In genomic region chr17:13609953-13610352, GRCh38 we compare ENCODE assay signal across 2 cellular contexts.
TF ChIP-seq lines count a peak whose summit lies in the region.

No MANE protein-coding gene starts in this region.

TF ChIP-seq in SK-N-SH treated with all-trans-retinoic acid at 6 μM for 48 hours, 23 proteins besides CTCF, POLR2A, EP300 and RAD21:
- TF ChIP-seq CSRNP3 (CRISPR knock-in tag; IDR thresholded peaks at IDR 0.05), result no peak
- no peak for TF ChIP-seq RARB (CRISPR knock-in tag; IDR thresholded peaks at IDR 0.05)
- no peak for TF ChIP-seq ISL1 (CRISPR knock-in tag; IDR thresholded peaks at IDR 0.05)

TF ChIP-seq in SK-N-SH, 30 proteins besides CTCF, POLR2A, EP300 and RAD21 (continued from another document):
- no peak for TF ChIP-seq IRF3 (IDR thresholded peaks at IDR 0.05; ENCODE audit: low read depth, low read length)
